8 cellular contexts compared by ENCODE assay signal in genomic region chr14:54488646-54489317, GRCh38. TPM values are rescaled to one million over a fixed set of nuclear protein-coding genes. Genes with fewer than 3 reads are reported as not detected.
DNase-seq lines count a peak whose midpoint lies in the region; ATAC-seq, FAIRE-seq and TF ChIP-seq lines count a peak whose summit lies in the region.

Gene GMFB, minus strand, starts transcription at chr14:54488980. Its CDS starts 53 bp downstream, at chr14:54488927.

- H3K4me1 Mint-ChIP-seq in central memory CD8-positive, alpha-beta T cell = peaks cover 53% of the 10 kb centered on the region

- H3K79me2 ChIP-seq in keratinocyte (ENCODE audit: control insufficient read depth, insufficient read depth, low read length) = peaks cover 43% of the 10 kb centered on the region

- peak within 1 kb of the TSS; percentile 78 for H3K4me3 Mint-ChIP-seq in central memory CD8-positive, alpha-beta T cell

- no peaks in the 10 kb centered on the region for H3K27me3 Mint-ChIP-seq in central memory CD8-positive, alpha-beta T cell

- peak within 1 kb of the TSS; percentile 85 for H3K27ac Mint-ChIP-seq in central memory CD8-positive, alpha-beta T cell (ENCODE audit: low read depth)

- dilution Hi-C loops in keratinocyte (cut with MboI; ENCODE audit: extremely low pct_ligation_motif_present, low sequenced_read_pairs) = no loop called here

- H2AFZ ChIP-seq in keratinocyte (ENCODE audit: control insufficient read depth, low read length) = peak within 1 kb of the TSS; percentile 82

- H3K27me3 ChIP-seq in keratinocyte (ENCODE audit: control insufficient read depth, extremely low read depth, insufficient read depth, low read length) = no peaks in the 10 kb centered on the region

- no peaks in the 10 kb centered on the region for H3K9me1 ChIP-seq in keratinocyte (ENCODE audit: control insufficient read depth, extremely low read depth, insufficient read depth, low read length)

- peak within 1 kb of the TSS; percentile 65 to 97 (median 68) for H3K4me3 ChIP-seq in keratinocyte (ENCODE audit: control insufficient read depth in 2 of 3, extremely low read depth in 1 of 3, insufficient read depth in 2 of 3, low read depth in 1 of 3, low read length in 3 of 3)

- TF ChIP-seq CTCF in keratinocyte (optimal IDR thresholded peaks at IDR 0.05 in 1 of 3, IDR thresholded peaks at IDR 0.05 in 1 of 3, conservative IDR thresholded peaks at IDR 0.05 in 1 of 3; ENCODE audit: extremely low read depth in 1 of 3, insufficient read depth in 2 of 3, low read length in 3 of 3) = peak; percentile 18 to 62 (median 39)

- H3K4me2 ChIP-seq in keratinocyte (ENCODE audit: control insufficient read depth, extremely low read depth, insufficient read depth, low read depth, low read length) = peak within 1 kb of the TSS; percentile 95

- H3K4me1 ChIP-seq in keratinocyte (ENCODE audit: control insufficient read depth, extremely low read depth, insufficient read depth, low read length) = peaks cover 22% of the 10 kb centered on the region

- DNase-seq in AML-193 (lab: John Stamatoyannopoulos, UW) (peak; percentile 82 to 84), NCI-H446 (lab: John Stamatoyannopoulos, UW) (peak; percentile 76 to 90), keratinocyte (ENCODE audit: low read depth, low spot score) (peak; percentile 52)
- peak; percentile 76 for DNase-seq in activated CD4-positive, CD25-positive, alpha-beta regulatory T cell treated with anti-CD3 and anti-CD28 coated beads, Interleukin-2, amount 50 U/mL, for 16 hours (ENCODE audit: low read depth, low spot score)
- DNase-seq in central memory CD8-positive, alpha-beta T cell (ENCODE audit: low spot score in 2 of 2) = peak; percentile 75 to 78
- DNase-seq in stimulated activated CD4-positive, alpha-beta T cell treated with anti-CD3 and anti-CD28 coated beads, Interleukin-15, amount 100 ng/mL, for 1 hour (ENCODE audit: low read depth in 1 of 2, low spot score in 1 of 2) = peak; percentile 75 to 81

- FAIRE-seq in keratinocyte (lab: Jason Lieb, UNC) = no peak

- no peaks in the 10 kb centered on the region for H3K9me3 ChIP-seq in keratinocyte (ENCODE audit: control insufficient read depth, low read depth, low read length)

- no peaks in the 10 kb centered on the region for H3K9me3 Mint-ChIP-seq in central memory CD8-positive, alpha-beta T cell

- H3K36me3 ChIP-seq in keratinocyte (ENCODE audit: control insufficient read depth in 2 of 2, extremely low read depth in 1 of 2, insufficient read depth in 2 of 2, low read length in 2 of 2) = no peaks in the 10 kb centered on the region

- H3K9ac ChIP-seq in keratinocyte (ENCODE audit: control insufficient read depth, extremely low read depth, insufficient read depth, low read length) = peak within 1 kb of the TSS; percentile 97

- ATAC-seq in GM19035 (IDR thresholded peaks at IDR 0.05; ENCODE audit: unreplicated experiment) (peak; percentile 93), HG03354 (IDR thresholded peaks at IDR 0.05; ENCODE audit: poor library complexity, severe bottlenecking, unreplicated experiment) (peak; percentile 92)
- peak; percentile 98 for ATAC-seq in central memory CD8-positive, alpha-beta T cell (replicated peaks; ENCODE audit: extremely low read depth, poor library complexity, severe bottlenecking)

- H3K27ac ChIP-seq in keratinocyte (ENCODE audit: control insufficient read depth, insufficient read depth, low read length) = peak within 1 kb of the TSS; percentile 94

- H4K20me1 ChIP-seq in keratinocyte (ENCODE audit: control insufficient read depth, extremely low read depth, insufficient read depth, low read length) = no peaks in the 10 kb centered on the region

- H3K36me3 Mint-ChIP-seq in central memory CD8-positive, alpha-beta T cell (ENCODE audit: insufficient read depth) = peaks cover 19% of the 10 kb centered on the region

RNA-seq across cellular contexts. Expression of gene GMFB, which starts in this region (rescaled TPM):
- 21.6 to 50.5 TPM (median 27.3 TPM) in 3 replicates for polyA plus RNA-seq in keratinocyte
- polyA plus RNA-seq in keratinocyte (2011; ENCODE audit: low read depth) = 46.4 TPM
- polyA plus RNA-seq in keratinocyte (2011; cell fraction: cytosol; rRNA removed) = 21.0 and 39.3 TPM in 2 replicates
- polyA plus RNA-seq in keratinocyte (2011; cell fraction: nucleus; rRNA removed) = 15.4 and 23.2 TPM in 2 replicates
- polyA plus RNA-seq in keratinocyte (2012; ENCODE audit: low replicate concordance) = 20.8 and 39.9 TPM in 2 replicates
- polyA minus RNA-seq in keratinocyte = 4.4 to 33.0 TPM (median 15.3 TPM) in 3 replicates
- polyA minus RNA-seq in keratinocyte (2011; cell fraction: cytosol; rRNA and poly(A)+ RNA removed) = 12.1 TPM
- 9.2 and 18.3 TPM in 2 replicates for polyA minus RNA-seq in keratinocyte (2011; cell fraction: nucleus; rRNA and poly(A)+ RNA removed)

Comparison
In these comparisons a context has a peak if more than half of its experiments do, and no peak if none do; other contexts are left out.
1. Peak in every context shown above with its lines: DNase-seq, ATAC-seq, H3K4me3 ChIP-seq and H3K27ac ChIP-seq.